8 cellular contexts compared by ENCODE assay signal in the genomic region with DNA sequence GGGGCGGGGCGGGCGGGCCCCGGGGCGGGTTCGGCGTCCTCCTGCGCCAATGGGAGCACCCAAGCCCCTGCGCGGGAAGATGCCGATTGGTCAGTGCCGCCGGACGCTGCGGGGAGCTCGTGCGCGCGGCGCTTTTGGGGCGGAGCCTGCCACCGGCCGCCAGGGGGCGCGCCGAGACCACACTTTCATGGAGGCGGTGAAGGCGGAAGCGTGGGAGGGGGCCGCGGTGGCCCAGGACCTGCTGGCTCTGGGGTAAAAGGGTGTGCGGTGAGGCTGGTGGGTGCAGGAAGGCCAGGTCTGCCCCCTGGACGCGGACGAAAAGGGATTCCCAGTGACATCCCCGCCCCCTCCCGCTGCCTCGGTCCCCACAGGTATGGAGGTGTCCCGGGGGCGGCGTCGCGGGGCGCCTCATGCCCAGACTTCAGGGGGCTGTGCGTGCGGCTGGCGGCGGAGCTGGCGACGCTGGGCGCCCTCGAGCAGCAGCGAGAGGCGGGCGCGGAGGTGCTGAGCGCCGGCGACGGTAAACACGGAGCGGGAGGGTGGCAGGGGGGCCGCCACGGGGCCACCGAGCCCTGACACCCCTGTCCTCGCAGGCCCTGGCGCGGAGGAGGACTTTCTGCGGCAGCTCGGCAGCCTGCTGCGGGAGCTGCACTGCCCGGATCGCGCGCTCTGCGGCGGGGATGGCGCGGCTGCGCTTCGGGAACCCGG. TPM values are rescaled to one million over a fixed set of nuclear protein-coding genes. Genes with fewer than 3 reads are reported as not detected.
DNase-seq lines count a peak whose midpoint lies in the region; ATAC-seq and TF ChIP-seq lines count a peak whose summit lies in the region.

A gene (plus strand): TSS at position 127 of the 708 bp plus-strand sequence. CDS start 61 bp downstream, at position 188.

- no peaks in the 10 kb centered on the region for H3K79me2 ChIP-seq in GM23338 (replicated peaks; ENCODE audit: insufficient read depth)

- no peak within 1 kb of the TSS for H3K27ac ChIP-seq in GM23338 (ENCODE audit: low read depth)

- TF ChIP-seq CTCF in GM23338 (conservative IDR thresholded peaks at IDR 0.05; ENCODE audit: low read depth in 2 of 2) (peak; percentile 74 to 93), fibroblast of mammary gland (conservative IDR thresholded peaks at IDR 0.05; ENCODE audit: control insufficient read depth, insufficient read depth, low read depth, low read length) (peak; percentile 51)

- H3K4me2 ChIP-seq in GM23338: peak within 1 kb of the TSS; percentile 91

- no peaks in the 10 kb centered on the region; the same call in 2 of the 3 replicates for H3K9me3 Mint-ChIP-seq in GM23338
- no peaks in the 10 kb centered on the region for H3K9me3 Mint-ChIP-seq in natural killer cell treated with Interleukin-12 subunit alpha and Interleukin-12 subunit beta and Interleukin-15 and Interleukin-18, amount 100 ng/mL, for 72 hours

- H3K27ac Mint-ChIP-seq in GM23338: no peak within 1 kb of the TSS
- peak within 1 kb of the TSS; percentile 69 to 82 for H3K27ac Mint-ChIP-seq in natural killer cell treated with Interleukin-12 subunit alpha and Interleukin-12 subunit beta and Interleukin-15 and Interleukin-18, amount 100 ng/mL, for 72 hours

- no peaks in the 10 kb centered on the region for H3K9me2 ChIP-seq in GM23338 (ENCODE audit: insufficient read depth)

- peak within 1 kb of the TSS; percentile 91 for H2AFZ ChIP-seq in GM23338

- H3K4me1 Mint-ChIP-seq in GM23338: 0 out of 3 replicates have a peak, but pooled peaks cover 6% of the 10 kb centered on the region
- peaks cover 0 to 7% of the 10 kb centered on the region in 2 donors for H3K4me1 Mint-ChIP-seq in natural killer cell treated with Interleukin-12 subunit alpha and Interleukin-12 subunit beta and Interleukin-15 and Interleukin-18, amount 100 ng/mL, for 72 hours (ENCODE audit: low read depth in 2 of 2)

- ATAC-seq in GM23338: peak; percentile 91
- peak; percentile 99 for ATAC-seq in natural killer cell treated with Interleukin-12 subunit alpha and Interleukin-12 subunit beta and Interleukin-15 and Interleukin-18, amount 100 ng/mL, for 72 hours
- peak; percentile 99 for ATAC-seq in stimulated activated naive CD8-positive, alpha-beta T cell treated with anti-CD3 and anti-CD28 coated beads, Interleukin-15, Interleukin-2, amounts not matched to agents 100 U/mL and 50 U/mL, for 24 hours

- H3K27me3 ChIP-seq in GM23338 (ENCODE audit: insufficient read depth): peaks cover 45% of the 10 kb centered on the region

- H3K4me1 ChIP-seq in GM23338 (ENCODE audit: insufficient read depth): no peaks in the 10 kb centered on the region

- DNase-seq in EH (ENCODE audit: low read depth): peak; percentile 96
- peak; percentile 98 for DNase-seq in GM23338 (ENCODE audit: low spot score)
- peak; percentile 94 for DNase-seq in LHCN-M2 (ENCODE audit: low read depth)
- DNase-seq in RPMI7951 (ENCODE audit: low read depth): peak; percentile 96
- DNase-seq in activated T-helper 1 cell treated with anti-CD3 and anti-CD28 coated beads, Interleukin-2, amount 50 U/mL, for 16 hours (ENCODE audit: low read depth in 1 of 2, low spot score in 1 of 2): peak; percentile 95 to 98
- DNase-seq in fibroblast of mammary gland (ENCODE audit: low read depth): peak; percentile 89
- peak; percentile 97 for DNase-seq in natural killer cell treated with Interleukin-12 subunit alpha and Interleukin-12 subunit beta and Interleukin-15 and Interleukin-18, amount 100 ng/mL, for 72 hours (ENCODE audit: low spot score)
- peak; percentile 97 for DNase-seq in stimulated activated naive CD8-positive, alpha-beta T cell treated with anti-CD3 and anti-CD28 coated beads, Interleukin-15, Interleukin-2, amounts not matched to agents 100 U/mL and 50 U/mL, for 24 hours

- H4K20me1 ChIP-seq in GM23338 (replicated peaks; ENCODE audit: insufficient read depth): no peaks in the 10 kb centered on the region; the same call in 1 of the 2 replicates

- H3K27me3 Mint-ChIP-seq in GM23338 (ENCODE audit: insufficient read depth, low read depth, poor library complexity): peaks cover 39% of the 10 kb centered on the region
- peaks cover 7 to 9% of the 10 kb centered on the region in 2 donors for H3K27me3 Mint-ChIP-seq in natural killer cell treated with Interleukin-12 subunit alpha and Interleukin-12 subunit beta and Interleukin-15 and Interleukin-18, amount 100 ng/mL, for 72 hours

- no peaks in the 10 kb centered on the region; the same call in 2 of the 3 replicates for H3K36me3 Mint-ChIP-seq in GM23338 (ENCODE audit: low read depth)
- no peaks in the 10 kb centered on the region for H3K36me3 Mint-ChIP-seq in natural killer cell treated with Interleukin-12 subunit alpha and Interleukin-12 subunit beta and Interleukin-15 and Interleukin-18, amount 100 ng/mL, for 72 hours

- no peaks in the 10 kb centered on the region for H3F3A ChIP-seq in GM23338 (replicated peaks; ENCODE audit: low read depth)

- H3K4me3 ChIP-seq in GM23338 (peak within 1 kb of the TSS; percentile 79), fibroblast of mammary gland (ENCODE audit: control insufficient read depth, low read depth, low read length) (peak within 1 kb of the TSS; percentile 75)

- H3K36me3 ChIP-seq in GM23338 (ENCODE audit: insufficient read depth): no peaks in the 10 kb centered on the region

- peak within 1 kb of the TSS; percentile 75 for H3K4me3 Mint-ChIP-seq in GM23338
- H3K4me3 Mint-ChIP-seq in natural killer cell treated with Interleukin-12 subunit alpha and Interleukin-12 subunit beta and Interleukin-15 and Interleukin-18, amount 100 ng/mL, for 72 hours: peak within 1 kb of the TSS; percentile 86

TF ChIP-seq in GM23338, 12 proteins besides CTCF, POLR2A, EP300 and RAD21:
- TF ChIP-seq EZH2 (IDR thresholded peaks at IDR 0.05; ENCODE audit: low read depth, unreplicated experiment): no peak
- TF ChIP-seq CREB1 (CRISPR knock-in tag; IDR thresholded peaks at IDR 0.05; ENCODE audit: low read depth): peak; percentile 82
- no peak for TF ChIP-seq JUNB (IDR thresholded peaks at IDR 0.05; ENCODE audit: unreplicated experiment)
- TF ChIP-seq, protein P1, sequence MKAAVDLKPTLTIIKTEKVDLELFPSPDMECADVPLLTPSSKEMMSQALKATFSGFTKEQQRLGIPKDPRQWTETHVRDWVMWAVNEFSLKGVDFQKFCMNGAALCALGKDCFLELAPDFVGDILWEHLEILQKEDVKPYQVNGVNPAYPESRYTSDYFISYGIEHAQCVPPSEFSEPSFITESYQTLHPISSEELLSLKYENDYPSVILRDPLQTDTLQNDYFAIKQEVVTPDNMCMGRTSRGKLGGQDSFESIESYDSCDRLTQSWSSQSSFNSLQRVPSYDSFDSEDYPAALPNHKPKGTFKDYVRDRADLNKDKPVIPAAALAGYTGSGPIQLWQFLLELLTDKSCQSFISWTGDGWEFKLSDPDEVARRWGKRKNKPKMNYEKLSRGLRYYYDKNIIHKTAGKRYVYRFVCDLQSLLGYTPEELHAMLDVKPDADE (IDR thresholded peaks at IDR 0.05): no peak; the same call in 1 of the 2 replicates
- no peak for TF ChIP-seq STAT1 (IDR thresholded peaks at IDR 0.05; ENCODE audit: unreplicated experiment)
- no peak for TF ChIP-seq ZNF331 (CRISPR knock-in tag; IDR thresholded peaks at IDR 0.05; ENCODE audit: low read depth)
- TF ChIP-seq POLR2AphosphoS5 (IDR thresholded peaks at IDR 0.05; ENCODE audit: low read depth): peak; percentile 41; the same call in 1 of the 2 replicates

RNA-seq across cellular contexts. Expression of the gene that starts here (rescaled TPM):
- total RNA-seq in GM23338 (2014; rRNA removed; shearing (Covaris generic)): 4.3 and 5.7 TPM in 2 replicates
- 7.6 and 8.0 TPM in 2 replicates for polyA plus RNA-seq in GM23338 (2016; fragmentation: Nextera tagmentation; extraction: Ambion mirVana)
- 21.2 TPM in 2 replicates for total RNA-seq in LHCN-M2 (2014; rRNA removed)
- polyA plus RNA-seq in LHCN-M2 (2012): 17.8 TPM
- 8.7 and 14.6 TPM in 2 replicates for total RNA-seq in RPMI7951 (2014; rRNA removed; shearing (Covaris generic))
- 10 to 100 TPM; 21.8 to 25.8 TPM for total RNA-seq in natural killer cell treated with Interleukin-12 subunit alpha and Interleukin-12 subunit beta and Interleukin-15 and Interleukin-18, amount 100 ng/mL, for 72 hours
